Comparison of ENCODE assay signal across 33 cellular contexts in the genomic region with DNA sequence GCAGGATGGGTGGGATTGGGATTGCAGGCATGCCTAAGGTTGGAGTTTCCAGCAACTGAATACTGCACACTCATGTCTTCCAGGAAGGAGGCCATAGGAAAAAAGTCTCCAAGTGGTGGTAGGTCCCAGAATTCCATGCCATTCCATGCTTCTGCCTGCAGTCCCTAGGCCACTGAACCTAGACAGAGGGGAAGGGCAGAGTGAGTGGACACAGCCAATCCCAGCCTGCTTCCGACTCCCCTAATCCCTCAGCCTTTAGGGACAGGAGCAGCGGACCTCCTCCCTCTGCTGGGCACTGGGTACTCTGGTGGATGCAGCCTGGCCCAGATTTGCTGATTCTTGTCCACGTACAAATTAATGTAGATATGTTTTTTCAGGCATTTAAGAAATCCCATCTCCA. TPM values are rescaled to one million over a fixed set of nuclear protein-coding genes. Genes with fewer than 3 reads are reported as not detected.
"Had no signal": no experiment of that assay in that cellular context is flagged by ENCODE, and none has a peak within 500 bp of the region (broad histone marks: within the 10 kb centered on the region; RNA-seq: fewer than 3 reads in every experiment).

No MANE protein-coding gene starts in this region.

- H2AFZ ChIP-seq: parathyroid adenoma had no signal

- H3K9me3 Mint-ChIP-seq: central memory CD8-positive, alpha-beta T cell; immature natural killer cell; natural killer cell; neural crest cell; stimulated activated effector memory CD8-positive, alpha-beta T cell treated with anti-CD3 and anti-CD28 coated beads, Interleukin-12 subunit alpha, Interleukin-12 subunit beta, amount 100 ng/mL, for 72 hours had no signal

- H3K4me2 ChIP-seq: smooth muscle cell had no signal

- DNase-seq: dermis blood vessel endothelial cell; effector memory CD4-positive, alpha-beta T cell; esophagus squamous epithelium; foreskin melanocyte; glutamatergic neuron; heart right ventricle; hypothalamus; immature natural killer cell; left ventricle myocardium superior; lower lobe of right lung; natural killer cell; right cardiac atrium; stimulated activated CD4-positive, alpha-beta T cell treated with anti-CD3 and anti-CD28 coated beads, Interleukin-2, amount 100 ng/mL, for 24 hours; stimulated activated CD4-positive, alpha-beta T cell treated with anti-CD3 and anti-CD28 coated beads, Interleukin-4, amount 100 ng/mL, for 24 hours; stimulated activated naive CD4-positive, alpha-beta T cell treated with Interleukin-2 at 50 U/mL for 16 hours; stomach; thyroid gland; trophoblast cell had no signal

- H3K27ac ChIP-seq: coronary artery, esophagus squamous epithelium, heart right ventricle, lower lobe of right lung, neutrophil, parathyroid adenoma, prostate gland, stomach, thyroid gland had no signal

- H3K4me3 Mint-ChIP-seq: central memory CD8-positive, alpha-beta T cell; immature natural killer cell; natural killer cell; neural crest cell; stimulated activated effector memory CD8-positive, alpha-beta T cell treated with anti-CD3 and anti-CD28 coated beads, Interleukin-12 subunit alpha, Interleukin-12 subunit beta, amount 100 ng/mL, for 72 hours had no signal

- H3K4me1 ChIP-seq: esophagus squamous epithelium, heart right ventricle, lower lobe of right lung, parathyroid adenoma, prostate gland, stomach, thyroid gland had no signal

- H3K4me1 Mint-ChIP-seq: central memory CD8-positive, alpha-beta T cell; immature natural killer cell; natural killer cell; neural crest cell; stimulated activated effector memory CD8-positive, alpha-beta T cell treated with anti-CD3 and anti-CD28 coated beads, Interleukin-12 subunit alpha, Interleukin-12 subunit beta, amount 100 ng/mL, for 72 hours had no signal

- FAIRE-seq: endothelial cell of umbilical vein, keratinocyte had no signal

- ATAC-seq: heart right ventricle; left ventricle myocardium superior; lower lobe of right lung; natural killer cell; right cardiac atrium; stimulated activated effector memory CD8-positive, alpha-beta T cell treated with anti-CD3 and anti-CD28 coated beads, Interleukin-12 subunit alpha, Interleukin-12 subunit beta, amount 100 ng/mL, for 72 hours had no signal

- H3K27me3 ChIP-seq: thyroid gland had no signal

- H3K79me2 ChIP-seq: parathyroid adenoma had no signal

- H3K9me3 ChIP-seq: esophagus squamous epithelium, lower lobe of right lung, neutrophil, prostate gland, thyroid gland had no signal

- H3K4me3 ChIP-seq: coronary artery, esophagus squamous epithelium, heart right ventricle, lower lobe of right lung, prostate gland, smooth muscle cell, stomach, thyroid gland had no signal

- H3K27ac Mint-ChIP-seq: immature natural killer cell; natural killer cell; stimulated activated effector memory CD8-positive, alpha-beta T cell treated with anti-CD3 and anti-CD28 coated beads, Interleukin-12 subunit alpha, Interleukin-12 subunit beta, amount 100 ng/mL, for 72 hours had no signal

- H3K36me3 Mint-ChIP-seq: immature natural killer cell; natural killer cell; stimulated activated effector memory CD8-positive, alpha-beta T cell treated with anti-CD3 and anti-CD28 coated beads, Interleukin-12 subunit alpha, Interleukin-12 subunit beta, amount 100 ng/mL, for 72 hours had no signal

- H3K36me3 ChIP-seq: esophagus squamous epithelium, heart right ventricle, lower lobe of right lung, neutrophil, prostate gland, stomach, thyroid gland had no signal

RNA-seq across cellular contexts. Expression of a gene that starts 17.0 kb away (rescaled TPM):
- total RNA-seq: dermis blood vessel endothelial cell, endothelial cell of umbilical vein, epithelial cell of proximal tubule, esophagus squamous epithelium, heart right ventricle, left ventricle myocardium superior, lower lobe of right lung, mononuclear cell, natural killer cell, osteoblast, prostate gland, right cardiac atrium, smooth muscle cell, stomach, subcutaneous adipose tissue, thyroid gland, urinary bladder had no signal
- polyA plus RNA-seq: endothelial cell of umbilical vein, heart right ventricle, keratinocyte, right cardiac atrium, smooth muscle cell, stomach, urinary bladder had no signal
